In the genomic region with DNA sequence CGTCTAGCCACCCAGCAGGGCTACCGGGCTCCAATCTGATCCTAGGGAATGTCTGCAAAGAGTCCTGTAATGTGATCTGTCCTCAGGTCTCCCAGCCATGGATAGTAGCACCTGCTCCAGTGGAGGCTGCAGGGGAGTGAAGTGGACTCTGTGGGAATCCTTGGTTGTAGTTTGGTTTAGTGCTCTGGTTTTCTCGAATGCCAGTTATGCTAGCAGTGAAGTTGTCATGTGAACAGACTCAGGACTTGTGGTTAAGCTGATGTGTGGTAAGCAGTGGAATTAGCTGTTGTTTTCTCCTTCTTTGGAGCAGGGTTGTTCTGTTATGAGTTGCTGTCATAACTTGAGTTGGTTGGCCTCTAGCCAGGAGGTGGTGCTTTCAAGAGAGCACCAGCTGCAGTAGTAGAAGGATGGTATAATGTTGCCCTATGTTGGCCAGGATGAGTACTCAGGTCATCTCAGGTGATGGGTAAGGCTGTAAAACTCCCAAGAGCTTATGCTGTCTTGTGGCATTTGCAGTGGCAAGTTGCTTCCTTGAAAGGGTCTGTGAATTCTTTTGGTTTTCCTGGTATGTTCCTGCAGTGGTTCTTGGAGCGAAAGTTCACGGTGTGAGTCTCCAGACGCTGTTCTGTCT, we compare ENCODE assay signal across 9 cellular contexts.
A peak's percentile ranks its signal among the peaks of the same experiment; 100 is the strongest.
DNase-seq lines count a peak whose midpoint lies in the region.
"Had no signal": no experiment of that assay in that cellular context is flagged by ENCODE, and none has a peak within 500 bp of the region (broad histone marks: within the 10 kb centered on the region; RNA-seq: fewer than 3 reads in every experiment).

No MANE protein-coding gene starts in this region.

- no peaks in the 10 kb centered on the region for H4K20me1 ChIP-seq in Karpas-422 (ENCODE audit: insufficient read depth, low read depth, low read length)

- no peaks in the 10 kb centered on the region for H3K36me3 ChIP-seq in Karpas-422 (ENCODE audit: insufficient read depth, low read length)

- H3K27me3 ChIP-seq in Karpas-422 (ENCODE audit: low read length) = no peaks in the 10 kb centered on the region

- no peak overlapping the region for H3K27ac ChIP-seq in Karpas-422 (ENCODE audit: low read length)

- H2AFZ ChIP-seq in Karpas-422 (ENCODE audit: low read length) = no peak overlapping the region

- DNase-seq in DMS153 (lab: John Stamatoyannopoulos, UW) (peak; percentile 46), DMS153 treated with DMSO at 0.1 percent for 48 hours (lab: John Stamatoyannopoulos, UW; ENCODE audit: unreplicated experiment) (no peak), NCI-H2196 (lab: John Stamatoyannopoulos, UW; ENCODE audit: unreplicated experiment) (peak; percentile 88), smooth muscle cell of the brain vasculature (ENCODE audit: low read depth, low spot score) (peak; percentile 47), COLO829 (ENCODE audit: low spot score) (no peak), Karpas-422 (no peak), UCSD-AML1 (lab: John Stamatoyannopoulos, UW; ENCODE audit: unreplicated experiment) (no peak)
- DNase-seq in central memory CD4-positive, alpha-beta T cell = peak; percentile 7
- DNase-seq: activated gamma-delta T cell had no signal

- no peaks in the 10 kb centered on the region for H3K4me1 ChIP-seq in Karpas-422 (ENCODE audit: low read length)

- no peaks in the 10 kb centered on the region for H3K9me2 ChIP-seq in Karpas-422 (replicated peaks; ENCODE audit: insufficient read depth, low read length)

- no peaks in the 10 kb centered on the region for H3K79me2 ChIP-seq in Karpas-422 (ENCODE audit: low read length)

- H3K9ac ChIP-seq in Karpas-422 (ENCODE audit: low read length) = no peak overlapping the region

- no peak overlapping the region for H3K4me3 ChIP-seq in Karpas-422 (ENCODE audit: low read length)

- no peak overlapping the region for H3K4me2 ChIP-seq in Karpas-422 (ENCODE audit: low read depth, low read length, poor library complexity, severe bottlenecking)

- no peaks in the 10 kb centered on the region for H3K9me3 ChIP-seq in Karpas-422 (ENCODE audit: low read length)

Comparison
In these comparisons a context has a peak if more than half of its experiments do, and no peak if none do; other contexts are left out.
1. DNase-seq: peak in DMS153 (single experiment), NCI-H2196 (single experiment), central memory CD4-positive, alpha-beta T cell (single experiment) and smooth muscle cell of the brain vasculature (single experiment); none in DMS153 treated with DMSO at 0.1 percent for 48 hours (single experiment), COLO829 (single experiment), Karpas-422 (single experiment) and UCSD-AML1 (single experiment).